In genomic region chr7:131105803-131106680, GRCh38 we compare ENCODE assay signal across 8 cellular contexts.
A peak's percentile ranks its signal among the peaks of the same experiment; 100 is the strongest.
DNase-seq lines count a peak whose midpoint lies in the region; ATAC-seq and TF ChIP-seq lines count a peak whose summit lies in the region.

No MANE protein-coding gene starts in this region.

- peak overlapping the region; percentile 97 for H3K4me3 Mint-ChIP-seq in endothelial cell (ENCODE audit: unreplicated experiment)

- H3K27me3 Mint-ChIP-seq in endothelial cell (ENCODE audit: unreplicated experiment) = peaks cover 27% of the 10 kb centered on the region

- peaks cover 64% of the 10 kb centered on the region for H3K4me1 ChIP-seq in mononuclear cell (ENCODE audit: insufficient read depth, low read length)

- H3K4me3 ChIP-seq in AG04450 (ENCODE audit: low read depth, low read length) = peak overlapping the region; percentile 72
- H3K4me3 ChIP-seq in mononuclear cell (ENCODE audit: low read length) = peak overlapping the region; percentile 97

- H3K9me3 Mint-ChIP-seq in endothelial cell (ENCODE audit: unreplicated experiment) = no peaks in the 10 kb centered on the region

- peaks cover 26% of the 10 kb centered on the region for H3K4me1 Mint-ChIP-seq in endothelial cell (ENCODE audit: unreplicated experiment)

- H3K9me3 ChIP-seq in AG04450 (ENCODE audit: control insufficient read depth, insufficient read depth, low read length) (no peaks in the 10 kb centered on the region; the same call in 1 of the 2 replicates), mononuclear cell (ENCODE audit: low read depth, low read length) (no peaks in the 10 kb centered on the region)

- H3K27me3 ChIP-seq in AG04450 (ENCODE audit: control insufficient read depth, insufficient read depth, low read length) (no peaks in the 10 kb centered on the region), mononuclear cell (ENCODE audit: insufficient read depth, low read length) (no peaks in the 10 kb centered on the region)

- peak; percentile 26 for ATAC-seq in GM18858 (IDR thresholded peaks at IDR 0.05; ENCODE audit: unreplicated experiment)
- peak; percentile 33 for ATAC-seq in HG03097 (IDR thresholded peaks at IDR 0.05; ENCODE audit: low FRiP score, unreplicated experiment)

- CTCF ChIA-PET in AG04450 (lab: Charles Lee) = interaction anchor here (0.6 to 1.0 kb wide), 2 partner anchors 319 to 395 kb away, joined by 3 read pairs; no protein-coding TSS in a partner anchor

- POLR2A ChIA-PET in AG04450 (lab: Yijun Ruan, JAX) = interaction anchor here (0.8 to 1.9 kb wide), 6 partner anchors 35 to 395 kb away, joined by 3 to 8 read pairs (median 4); partner anchors contain the start of gene MKLN1

- H3K36me3 Mint-ChIP-seq in endothelial cell (ENCODE audit: low read depth, unreplicated experiment) = no peaks in the 10 kb centered on the region

- peak overlapping the region; percentile 80 for H3K27ac ChIP-seq in AG04450 (ENCODE audit: low read depth, low read length)

- TF ChIP-seq CTCF in AG04450 (IDR thresholded peaks at IDR 0.05; ENCODE audit: low read depth, low read length) (no peak), endothelial cell (IDR thresholded peaks at IDR 0.05; ENCODE audit: unreplicated experiment) (no peak)

- no peak overlapping the region for H3K27ac Mint-ChIP-seq in endothelial cell (ENCODE audit: unreplicated experiment)

- DNase-seq in AG04450 (ENCODE audit: low read depth, low spot score) (no peak), NCI-H82 treated with DMSO at 0.1 percent for 48 hours (lab: John Stamatoyannopoulos, UW; ENCODE audit: unreplicated experiment) (peak; percentile 14), endothelial cell (ENCODE audit: low spot score) (peak; percentile 59)
- peak; percentile 75 for DNase-seq in activated CD8-positive, alpha-beta memory T cell treated with anti-CD3 and anti-CD28 coated beads, Interleukin-2, amount 50 U/mL, for 1 hour (ENCODE audit: extremely low read depth)
- peak; percentile 70 to 77 for DNase-seq in stimulated activated CD8-positive, alpha-beta memory T cell treated with anti-CD3 and anti-CD28 coated beads, Interleukin-2, amount 100 ng/mL, for 48 hours (ENCODE audit: low read depth in 2 of 2)
